ENCODE assay signal across 1 cellular context in genomic region chr13:48949566-48950506, GRCh38.
TF ChIP-seq lines count a peak whose summit lies in the region.

No MANE protein-coding gene starts in this region.

TF ChIP-seq in K562, 482 proteins besides CTCF, POLR2A, EP300 and RAD21:
- TF ChIP-seq ZNF316 (IDR thresholded peaks at IDR 0.05), result peak; percentile 83
- TF ChIP-seq ELF4 (CRISPR knock-in tag; IDR thresholded peaks at IDR 0.05), result no peak
- no peak for TF ChIP-seq CBX2 (IDR thresholded peaks at IDR 0.05; ENCODE audit: insufficient read depth, low read length, poor library complexity, severe bottlenecking)
- TF ChIP-seq MAFG (tag; conservative IDR thresholded peaks at IDR 0.05), result peak; percentile 75
- TF ChIP-seq MAFK (IDR thresholded peaks at IDR 0.05; ENCODE audit: low read length), result peak; percentile 85
- TF ChIP-seq RBM39 (optimal IDR thresholded peaks at IDR 0.05; ENCODE audit: low read depth, low read length), result no peak
- no peak for TF ChIP-seq XRCC3 (IDR thresholded peaks at IDR 0.05)
- TF ChIP-seq MAFF (IDR thresholded peaks at IDR 0.05; ENCODE audit: low read length), result peak; percentile 82
- peak; percentile 72; the same call in 1 of the 2 replicates for TF ChIP-seq C11orf30 (IDR thresholded peaks at IDR 0.05; ENCODE audit: low read depth)
